Comparison of ENCODE assay signal across 25 cellular contexts in the genomic region with DNA sequence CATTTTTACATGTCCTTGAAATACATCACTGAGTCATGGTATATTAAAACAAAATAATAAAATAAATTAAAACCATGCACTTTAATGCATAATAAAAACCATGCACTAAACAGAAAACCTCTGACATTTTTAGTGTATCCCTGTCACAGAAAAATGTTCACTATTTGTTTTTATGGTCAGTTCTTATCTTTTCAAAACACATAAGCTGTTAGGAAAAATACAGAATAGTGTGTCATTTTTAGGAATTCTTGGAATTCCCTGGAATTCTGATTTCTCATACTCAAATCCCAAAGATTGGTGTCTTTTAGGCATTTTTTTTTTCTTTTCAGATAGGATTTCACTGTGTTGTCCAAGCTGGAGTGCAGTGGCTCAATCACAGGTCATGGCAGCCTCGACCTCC. TPM values are rescaled to one million over a fixed set of nuclear protein-coding genes. Genes with fewer than 3 reads are reported as not detected.
"Had no signal": no experiment of that assay in that cellular context is flagged by ENCODE, and none has a peak within 500 bp of the region (broad histone marks: within the 10 kb centered on the region; RNA-seq: fewer than 3 reads in every experiment).

No MANE protein-coding gene starts in this region.

- H2AFZ ChIP-seq: hepatocyte had no signal

- H3K27ac ChIP-seq: left lung, right lobe of liver, transverse colon, vagina had no signal

- H3K36me3 Mint-ChIP-seq: activated naive CD8-positive, alpha-beta T cell; naive B cell; stimulated activated memory B cell treated with anti-CD40 and anti-IgM and Interleukin-4, amounts not matched to agents 10 μg/mL and 1 μg/mL and 100 μg/mL, for 72 hours had no signal

- H3K9me3 Mint-ChIP-seq: activated B cell treated with CpG ODN at 0.5 μM for 24 hours; activated T-cell treated with anti-CD3 and anti-CD28 coated beads, Interleukin-2, amount 50 U/mL, for 24 hours; activated T-helper 2 cell treated with anti-CD3 and anti-CD28 coated beads, Interferon-gamma antibody, Interleukin-2, Interleukin-4, amounts not matched to agents 10 μg/mL and 5 μg/mL and 100 μg/mL, durations not matched to agents 14 hours and 24 hours and 36 hours; naive B cell; neural crest cell; stimulated activated memory B cell treated with anti-CD40 and anti-IgM and Interleukin-4, amounts not matched to agents 10 μg/mL and 1 μg/mL and 100 μg/mL, for 72 hours had no signal

- H3K4me3 Mint-ChIP-seq: activated B cell treated with CpG ODN at 0.5 μM for 24 hours; activated CD4-positive, alpha-beta T cell treated with anti-CD3 and anti-CD28 coated beads for 36 hours; activated naive CD8-positive, alpha-beta T cell; activated T-cell treated with anti-CD3 and anti-CD28 coated beads, Interleukin-2, amount 50 U/mL, for 24 hours; naive B cell; neural crest cell; stimulated activated memory B cell treated with anti-CD40 and anti-IgM and Interleukin-4, amounts not matched to agents 10 μg/mL and 1 μg/mL and 100 μg/mL, for 72 hours had no signal

- H3K27me3 ChIP-seq: hepatocyte, right lobe of liver, transverse colon, vagina had no signal

- H3K9me3 ChIP-seq: left lung, right lobe of liver, transverse colon, vagina had no signal

- ATAC-seq: activated CD4-positive, alpha-beta T cell treated with anti-CD3 and anti-CD28 coated beads for 36 hours; left lung; right lobe of liver; stimulated activated memory B cell treated with anti-CD40 and anti-IgM and Interleukin-4, amounts not matched to agents 10 μg/mL and 1 μg/mL and 100 μg/mL, for 72 hours had no signal

- DNase-seq: activated B cell treated with CpG ODN at 0.5 μM for 24 hours; activated CD4-positive, alpha-beta T cell treated with anti-CD3 and anti-CD28 coated beads for 36 hours; activated CD4-positive, alpha-beta T cell treated with anti-CD3 and anti-CD28 coated beads, Interleukin-2, amount 50 U/mL, for 4 hours; activated CD8-positive, alpha-beta memory T cell treated with anti-CD3 and anti-CD28 coated beads for 24 hours; activated CD8-positive, alpha-beta memory T cell treated with anti-CD3 and anti-CD28 coated beads, Interleukin-2, amount 50 U/mL, for 4 hours; activated naive CD4-positive, alpha-beta T cell; activated T-cell treated with anti-CD3 and anti-CD28 coated beads, Interleukin-2, amount 50 U/mL, for 24 hours; amniotic stem cell; cortex of kidney; erythroblast; glutamatergic neuron; kidney glomerular epithelial cell; left lung; naive B cell; occipital lobe; right lobe of liver; small intestine; transverse colon had no signal

- H3K36me3 ChIP-seq: left lung, right lobe of liver, transverse colon, vagina had no signal

- H3K4me1 Mint-ChIP-seq: stimulated activated memory B cell treated with anti-CD40 and anti-IgM and Interleukin-4, amounts not matched to agents 10 μg/mL and 1 μg/mL and 100 μg/mL, for 72 hours had no signal

- H3K27ac Mint-ChIP-seq: activated B cell treated with CpG ODN at 0.5 μM for 24 hours; activated CD4-positive, alpha-beta T cell treated with anti-CD3 and anti-CD28 coated beads for 36 hours; activated naive CD8-positive, alpha-beta T cell; activated T-cell treated with anti-CD3 and anti-CD28 coated beads, Interleukin-2, amount 50 U/mL, for 24 hours; activated T-helper 2 cell treated with anti-CD3 and anti-CD28 coated beads, Interferon-gamma antibody, Interleukin-2, Interleukin-4, amounts not matched to agents 10 μg/mL and 5 μg/mL and 100 μg/mL, durations not matched to agents 14 hours and 24 hours and 36 hours; naive B cell; stimulated activated memory B cell treated with anti-CD40 and anti-IgM and Interleukin-4, amounts not matched to agents 10 μg/mL and 1 μg/mL and 100 μg/mL, for 72 hours had no signal

- H3K4me2 ChIP-seq: hepatocyte had no signal

- H3K4me3 ChIP-seq: hepatocyte, left lung, lung, right lobe of liver, transverse colon, vagina had no signal

- H3K79me2 ChIP-seq: hepatocyte had no signal

RNA-seq across cellular contexts. Expression of a gene that starts 25.1 kb away (rescaled TPM):
- total RNA-seq: activated B cell treated with CpG ODN at 0.5 μM for 24 hours; activated CD4-positive, alpha-beta T cell treated with anti-CD3 and anti-CD28 coated beads for 36 hours; activated T-helper 2 cell treated with anti-CD3 and anti-CD28 coated beads, Interferon-gamma antibody, Interleukin-2, Interleukin-4, amounts not matched to agents 10 μg/mL and 5 μg/mL and 100 μg/mL, durations not matched to agents 14 hours and 24 hours and 36 hours; neural crest cell had no signal
